In genomic region chr2:203804070-203804469, GRCh38 we compare ENCODE assay signal across 8 cellular contexts.
DNase-seq lines count a peak whose midpoint lies in the region; ATAC-seq and TF ChIP-seq lines count a peak whose summit lies in the region.

No MANE protein-coding gene starts in this region.

- peak overlapping the region; percentile 92 to 93 for H3K27ac Mint-ChIP-seq in activated naive CD4-positive, alpha-beta T cell treated with anti-CD3 and anti-CD28 coated beads, Interleukin-2, amount 50 U/mL, for 72 hours

- H3K4me3 ChIP-seq in left lung (no peak overlapping the region), upper lobe of right lung (no peak overlapping the region)

- TF ChIP-seq CTCF in left lung (IDR thresholded peaks at IDR 0.05): no peak
- TF ChIP-seq CTCF in upper lobe of right lung (IDR thresholded peaks at IDR 0.05): no peak

- intact Hi-C loops in left lung (cut with DNase I): no loop called here
- intact Hi-C loops in upper lobe of right lung (cut with DNase I): no loop called here

- H3K9me3 ChIP-seq in left lung (peaks cover 0 to 11% of the 10 kb centered on the region in 2 donors), upper lobe of right lung (no peaks in the 10 kb centered on the region)

- H3K4me1 ChIP-seq in left lung (peaks cover 0 to 16% of the 10 kb centered on the region in 2 donors), upper lobe of right lung (peaks cover 14% of the 10 kb centered on the region)

- H3K36me3 Mint-ChIP-seq in activated naive CD4-positive, alpha-beta T cell treated with anti-CD3 and anti-CD28 coated beads, Interleukin-2, amount 50 U/mL, for 72 hours: peaks cover 12 to 49% of the 10 kb centered on the region in 2 donors

- H3K9me3 Mint-ChIP-seq in activated naive CD4-positive, alpha-beta T cell treated with anti-CD3 and anti-CD28 coated beads, Interleukin-2, amount 50 U/mL, for 72 hours: peaks cover 6 to 29% of the 10 kb centered on the region in 2 donors

- H3K27ac ChIP-seq in left lung: no peak overlapping the region
- peak overlapping the region; percentile 56 for H3K27ac ChIP-seq in upper lobe of right lung

- peak; percentile 38 for DNase-seq in activated T-cell treated with anti-CD3 and anti-CD28 coated beads for 24 hours (ENCODE audit: low read depth)
- DNase-seq in activated T-cell treated with anti-CD3 and anti-CD28 coated beads for 4 hours: no peak
- peak in 1 of 2 donors; percentile 53 for DNase-seq in activated naive CD4-positive, alpha-beta T cell treated with anti-CD3 and anti-CD28 coated beads, Interleukin-2, amount 50 U/mL, for 72 hours (ENCODE audit: low spot score in 2 of 2)
- DNase-seq in left lung: no peak
- no peak for DNase-seq in upper lobe of right lung
- no peak for DNase-seq in GF-D8 (lab: John Stamatoyannopoulos, UW)

- ATAC-seq in activated naive CD4-positive, alpha-beta T cell treated with anti-CD3 and anti-CD28 coated beads, Interleukin-2, amount 50 U/mL, for 72 hours: peak; percentile 48 to 54
- ATAC-seq in left lung (peak; percentile 75), upper lobe of right lung (peak; percentile 80), esophagus mucosa (no peak), GM18511 (IDR thresholded peaks at IDR 0.05; ENCODE audit: unreplicated experiment) (no peak)

- no peaks in the 10 kb centered on the region for H3K36me3 ChIP-seq in left lung
- H3K36me3 ChIP-seq in upper lobe of right lung: no peaks in the 10 kb centered on the region

- no peaks in the 10 kb centered on the region for H3K27me3 ChIP-seq in left lung
- no peaks in the 10 kb centered on the region for H3K27me3 ChIP-seq in upper lobe of right lung

Comparison
In these comparisons a context has a peak if more than half of its experiments do, and no peak if none do; other contexts are left out.
1. ATAC-seq: peak in activated naive CD4-positive, alpha-beta T cell treated with anti-CD3 and anti-CD28 coated beads, Interleukin-2, amount 50 U/mL, for 72 hours (2 of 2), left lung (single experiment) and upper lobe of right lung (single experiment); none in esophagus mucosa (single experiment) and GM18511 (single experiment).